In the genomic region with DNA sequence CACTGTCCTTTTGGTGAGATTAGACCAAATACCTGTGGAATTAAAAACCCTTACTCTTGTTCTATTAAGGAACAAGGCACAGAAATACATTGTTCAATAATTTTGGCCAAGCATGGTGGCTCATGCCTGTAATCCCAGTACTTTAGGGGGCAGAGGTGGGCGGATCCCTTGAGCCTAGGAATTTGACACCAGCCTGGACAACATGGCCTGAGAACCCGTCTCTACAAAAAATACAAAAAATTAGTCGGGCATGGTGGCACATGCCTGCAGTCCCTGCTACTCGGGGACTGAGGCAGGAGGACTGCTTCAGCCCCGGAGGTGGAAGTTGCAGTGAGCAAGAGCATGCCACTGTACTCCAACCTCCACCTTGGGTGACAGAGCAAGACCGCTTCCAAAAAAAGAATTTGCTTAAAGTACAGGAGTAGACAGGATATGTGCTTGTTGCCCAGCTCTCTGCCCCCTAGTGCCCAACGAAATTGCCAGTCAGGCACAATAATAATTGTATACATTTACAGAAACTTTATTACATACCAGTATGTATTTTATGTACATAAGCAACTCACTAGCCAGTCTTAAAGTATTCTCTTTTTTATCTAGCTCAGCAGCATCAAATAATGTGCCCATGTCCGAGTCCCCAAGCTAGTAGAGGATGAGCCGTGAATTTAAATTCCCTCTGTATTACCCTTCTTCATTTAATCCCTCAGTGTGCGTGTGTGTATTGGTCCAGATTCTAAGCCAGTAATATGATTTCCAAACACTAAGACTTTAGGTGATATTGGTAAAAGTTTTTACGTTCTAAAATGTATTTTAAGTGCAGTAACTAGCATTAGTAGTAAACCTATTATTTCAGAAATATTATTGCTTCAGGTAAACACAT, we compare ENCODE assay signal across 2 cellular contexts.
TF ChIP-seq lines count a peak whose summit lies in the region.

No MANE protein-coding gene starts in this region.

TF ChIP-seq in K562, 482 proteins besides CTCF, POLR2A, EP300 and RAD21 (continued from another document and continues in another):
- TF ChIP-seq, protein P1, sequence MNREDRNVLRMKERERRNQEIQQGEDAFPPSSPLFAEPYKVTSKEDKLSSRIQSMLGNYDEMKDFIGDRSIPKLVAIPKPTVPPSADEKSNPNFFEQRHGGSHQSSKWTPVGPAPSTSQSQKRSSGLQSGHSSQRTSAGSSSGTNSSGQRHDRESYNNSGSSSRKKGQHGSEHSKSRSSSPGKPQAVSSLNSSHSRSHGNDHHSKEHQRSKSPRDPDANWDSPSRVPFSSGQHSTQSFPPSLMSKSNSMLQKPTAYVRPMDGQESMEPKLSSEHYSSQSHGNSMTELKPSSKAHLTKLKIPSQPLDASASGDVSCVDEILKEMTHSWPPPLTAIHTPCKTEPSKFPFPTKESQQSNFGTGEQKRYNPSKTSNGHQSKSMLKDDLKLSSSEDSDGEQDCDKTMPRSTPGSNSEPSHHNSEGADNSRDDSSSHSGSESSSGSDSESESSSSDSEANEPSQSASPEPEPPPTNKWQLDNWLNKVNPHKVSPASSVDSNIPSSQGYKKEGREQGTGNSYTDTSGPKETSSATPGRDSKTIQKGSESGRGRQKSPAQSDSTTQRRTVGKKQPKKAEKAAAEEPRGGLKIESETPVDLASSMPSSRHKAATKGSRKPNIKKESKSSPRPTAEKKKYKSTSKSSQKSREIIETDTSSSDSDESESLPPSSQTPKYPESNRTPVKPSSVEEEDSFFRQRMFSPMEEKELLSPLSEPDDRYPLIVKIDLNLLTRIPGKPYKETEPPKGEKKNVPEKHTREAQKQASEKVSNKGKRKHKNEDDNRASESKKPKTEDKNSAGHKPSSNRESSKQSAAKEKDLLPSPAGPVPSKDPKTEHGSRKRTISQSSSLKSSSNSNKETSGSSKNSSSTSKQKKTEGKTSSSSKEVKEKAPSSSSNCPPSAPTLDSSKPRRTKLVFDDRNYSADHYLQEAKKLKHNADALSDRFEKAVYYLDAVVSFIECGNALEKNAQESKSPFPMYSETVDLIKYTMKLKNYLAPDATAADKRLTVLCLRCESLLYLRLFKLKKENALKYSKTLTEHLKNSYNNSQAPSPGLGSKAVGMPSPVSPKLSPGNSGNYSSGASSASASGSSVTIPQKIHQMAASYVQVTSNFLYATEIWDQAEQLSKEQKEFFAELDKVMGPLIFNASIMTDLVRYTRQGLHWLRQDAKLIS (CRISPR knock-in tag; IDR thresholded peaks at IDR 0.05): peak; percentile 41; the same call in 1 of the 2 replicates
- TF ChIP-seq CHD1 (IDR thresholded peaks at IDR 0.05; ENCODE audit: low read length) (peak; percentile 18), PHTF2 (CRISPR knock-in tag; IDR thresholded peaks at IDR 0.05) (0 out of 2 replicates have a peak, but pooled peaks have one; percentile 28), ZNF253 (CRISPR knock-in tag; conservative IDR thresholded peaks at IDR 0.05) (no peak), SREBF1 (IDR thresholded peaks at IDR 0.05; ENCODE audit: borderline replicate concordance, low read depth, low read length) (no peak), TGIF2 (CRISPR knock-in tag; IDR thresholded peaks at IDR 0.05) (no peak), ZFP30 (CRISPR knock-in tag; IDR thresholded peaks at IDR 0.05; ENCODE audit: borderline replicate concordance) (peak; percentile 4; the same call in 1 of the 2 replicates), TAF15 (IDR thresholded peaks at IDR 0.05; ENCODE audit: low read depth, low read length) (no peak), MEIS2 (IDR thresholded peaks at IDR 0.05; ENCODE audit: partially characterized antibody) (no peak)
- TF ChIP-seq, protein P2, sequence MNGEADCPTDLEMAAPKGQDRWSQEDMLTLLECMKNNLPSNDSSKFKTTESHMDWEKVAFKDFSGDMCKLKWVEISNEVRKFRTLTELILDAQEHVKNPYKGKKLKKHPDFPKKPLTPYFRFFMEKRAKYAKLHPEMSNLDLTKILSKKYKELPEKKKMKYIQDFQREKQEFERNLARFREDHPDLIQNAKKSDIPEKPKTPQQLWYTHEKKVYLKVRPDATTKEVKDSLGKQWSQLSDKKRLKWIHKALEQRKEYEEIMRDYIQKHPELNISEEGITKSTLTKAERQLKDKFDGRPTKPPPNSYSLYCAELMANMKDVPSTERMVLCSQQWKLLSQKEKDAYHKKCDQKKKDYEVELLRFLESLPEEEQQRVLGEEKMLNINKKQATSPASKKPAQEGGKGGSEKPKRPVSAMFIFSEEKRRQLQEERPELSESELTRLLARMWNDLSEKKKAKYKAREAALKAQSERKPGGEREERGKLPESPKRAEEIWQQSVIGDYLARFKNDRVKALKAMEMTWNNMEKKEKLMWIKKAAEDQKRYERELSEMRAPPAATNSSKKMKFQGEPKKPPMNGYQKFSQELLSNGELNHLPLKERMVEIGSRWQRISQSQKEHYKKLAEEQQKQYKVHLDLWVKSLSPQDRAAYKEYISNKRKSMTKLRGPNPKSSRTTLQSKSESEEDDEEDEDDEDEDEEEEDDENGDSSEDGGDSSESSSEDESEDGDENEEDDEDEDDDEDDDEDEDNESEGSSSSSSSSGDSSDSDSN (IDR thresholded peaks at IDR 0.05; ENCODE audit: borderline replicate concordance in 1 of 2, low read depth in 2 of 2, low read length in 2 of 2): no peak
- TF ChIP-seq, protein P3, sequence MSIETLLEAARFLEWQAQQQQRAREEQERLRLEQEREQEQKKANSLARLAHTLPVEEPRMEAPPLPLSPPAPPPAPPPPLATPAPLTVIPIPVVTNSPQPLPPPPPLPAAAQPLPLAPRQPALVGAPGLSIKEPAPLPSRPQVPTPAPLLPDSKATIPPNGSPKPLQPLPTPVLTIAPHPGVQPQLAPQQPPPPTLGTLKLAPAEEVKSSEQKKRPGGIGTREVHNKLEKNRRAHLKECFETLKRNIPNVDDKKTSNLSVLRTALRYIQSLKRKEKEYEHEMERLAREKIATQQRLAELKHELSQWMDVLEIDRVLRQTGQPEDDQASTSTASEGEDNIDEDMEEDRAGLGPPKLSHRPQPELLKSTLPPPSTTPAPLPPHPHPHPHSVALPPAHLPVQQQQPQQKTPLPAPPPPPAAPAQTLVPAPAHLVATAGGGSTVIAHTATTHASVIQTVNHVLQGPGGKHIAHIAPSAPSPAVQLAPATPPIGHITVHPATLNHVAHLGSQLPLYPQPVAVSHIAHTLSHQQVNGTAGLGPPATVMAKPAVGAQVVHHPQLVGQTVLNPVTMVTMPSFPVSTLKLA (conservative IDR thresholded peaks at IDR 0.05): 0 out of 4 replicates have a peak, but pooled peaks of 1 of the 2 experiments have one; percentile 18
- TF ChIP-seq, protein P4, sequence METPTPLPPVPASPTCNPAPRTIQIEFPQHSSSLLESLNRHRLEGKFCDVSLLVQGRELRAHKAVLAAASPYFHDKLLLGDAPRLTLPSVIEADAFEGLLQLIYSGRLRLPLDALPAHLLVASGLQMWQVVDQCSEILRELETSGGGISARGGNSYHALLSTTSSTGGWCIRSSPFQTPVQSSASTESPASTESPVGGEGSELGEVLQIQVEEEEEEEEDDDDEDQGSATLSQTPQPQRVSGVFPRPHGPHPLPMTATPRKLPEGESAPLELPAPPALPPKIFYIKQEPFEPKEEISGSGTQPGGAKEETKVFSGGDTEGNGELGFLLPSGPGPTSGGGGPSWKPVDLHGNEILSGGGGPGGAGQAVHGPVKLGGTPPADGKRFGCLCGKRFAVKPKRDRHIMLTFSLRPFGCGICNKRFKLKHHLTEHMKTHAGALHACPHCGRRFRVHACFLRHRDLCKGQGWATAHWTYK (CRISPR knock-in tag; IDR thresholded peaks at IDR 0.05): 0 out of 2 replicates have a peak, but pooled peaks have one; percentile 10

TF ChIP-seq in HepG2, 621 proteins besides CTCF, POLR2A, EP300 and RAD21 (continued from another document and continues in another):
- TF ChIP-seq, protein P5, sequence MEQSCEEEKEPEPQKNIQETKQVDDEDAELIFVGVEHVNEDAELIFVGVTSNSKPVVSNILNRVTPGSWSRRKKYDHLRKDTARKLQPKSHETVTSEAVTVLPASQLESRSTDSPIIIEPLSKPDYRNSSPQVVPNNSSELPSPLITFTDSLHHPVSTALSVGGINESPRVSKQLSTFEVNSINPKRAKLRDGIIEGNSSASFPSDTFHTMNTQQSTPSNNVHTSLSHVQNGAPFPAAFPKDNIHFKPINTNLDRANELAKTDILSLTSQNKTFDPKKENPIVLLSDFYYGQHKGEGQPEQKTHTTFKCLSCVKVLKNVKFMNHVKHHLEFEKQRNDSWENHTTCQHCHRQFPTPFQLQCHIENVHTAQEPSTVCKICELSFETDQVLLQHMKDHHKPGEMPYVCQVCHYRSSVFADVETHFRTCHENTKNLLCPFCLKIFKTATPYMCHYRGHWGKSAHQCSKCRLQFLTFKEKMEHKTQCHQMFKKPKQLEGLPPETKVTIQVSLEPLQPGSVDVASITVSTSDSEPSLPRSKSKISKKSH (CRISPR knock-in tag; IDR thresholded peaks at IDR 0.05; ENCODE audit: borderline replicate concordance): no peak
- TF ChIP-seq ZNF678 (CRISPR knock-in tag; IDR thresholded peaks at IDR 0.05) (no peak), ZFP90 (CRISPR knock-in tag; IDR thresholded peaks at IDR 0.05; ENCODE audit: borderline replicate concordance) (no peak), RXRB (CRISPR knock-in tag; IDR thresholded peaks at IDR 0.05; ENCODE audit: borderline replicate concordance) (no peak), HIVEP1 (CRISPR knock-in tag; IDR thresholded peaks at IDR 0.05) (no peak), RBM22 (optimal IDR thresholded peaks at IDR 0.05; ENCODE audit: low read length) (peak; percentile 21), ZBTB3 (CRISPR knock-in tag; IDR thresholded peaks at IDR 0.05; ENCODE audit: borderline replicate concordance, low read depth) (no peak), CHCHD3 (CRISPR knock-in tag; IDR thresholded peaks at IDR 0.05) (no peak), SYNCRIP (IDR thresholded peaks at IDR 0.05; ENCODE audit: insufficient read depth, low read depth, low read length) (no peak), MYC (CRISPR knock-in tag; IDR thresholded peaks at IDR 0.05; ENCODE audit: borderline replicate concordance) (no peak), MAF1 (CRISPR knock-in tag; IDR thresholded peaks at IDR 0.05; ENCODE audit: borderline replicate concordance) (no peak), SP4 (CRISPR knock-in tag; IDR thresholded peaks at IDR 0.05) (peak; percentile 50; the same call in 1 of the 2 replicates), RFXAP (CRISPR knock-in tag; IDR thresholded peaks at IDR 0.05; ENCODE audit: borderline replicate concordance) (peak; percentile 8; the same call in 1 of the 2 replicates), SALL2 (CRISPR knock-in tag; IDR thresholded peaks at IDR 0.05) (no peak), ZNF232 (CRISPR knock-in tag; IDR thresholded peaks at IDR 0.05; ENCODE audit: borderline replicate concordance) (no peak)
- TF ChIP-seq, protein P6, sequence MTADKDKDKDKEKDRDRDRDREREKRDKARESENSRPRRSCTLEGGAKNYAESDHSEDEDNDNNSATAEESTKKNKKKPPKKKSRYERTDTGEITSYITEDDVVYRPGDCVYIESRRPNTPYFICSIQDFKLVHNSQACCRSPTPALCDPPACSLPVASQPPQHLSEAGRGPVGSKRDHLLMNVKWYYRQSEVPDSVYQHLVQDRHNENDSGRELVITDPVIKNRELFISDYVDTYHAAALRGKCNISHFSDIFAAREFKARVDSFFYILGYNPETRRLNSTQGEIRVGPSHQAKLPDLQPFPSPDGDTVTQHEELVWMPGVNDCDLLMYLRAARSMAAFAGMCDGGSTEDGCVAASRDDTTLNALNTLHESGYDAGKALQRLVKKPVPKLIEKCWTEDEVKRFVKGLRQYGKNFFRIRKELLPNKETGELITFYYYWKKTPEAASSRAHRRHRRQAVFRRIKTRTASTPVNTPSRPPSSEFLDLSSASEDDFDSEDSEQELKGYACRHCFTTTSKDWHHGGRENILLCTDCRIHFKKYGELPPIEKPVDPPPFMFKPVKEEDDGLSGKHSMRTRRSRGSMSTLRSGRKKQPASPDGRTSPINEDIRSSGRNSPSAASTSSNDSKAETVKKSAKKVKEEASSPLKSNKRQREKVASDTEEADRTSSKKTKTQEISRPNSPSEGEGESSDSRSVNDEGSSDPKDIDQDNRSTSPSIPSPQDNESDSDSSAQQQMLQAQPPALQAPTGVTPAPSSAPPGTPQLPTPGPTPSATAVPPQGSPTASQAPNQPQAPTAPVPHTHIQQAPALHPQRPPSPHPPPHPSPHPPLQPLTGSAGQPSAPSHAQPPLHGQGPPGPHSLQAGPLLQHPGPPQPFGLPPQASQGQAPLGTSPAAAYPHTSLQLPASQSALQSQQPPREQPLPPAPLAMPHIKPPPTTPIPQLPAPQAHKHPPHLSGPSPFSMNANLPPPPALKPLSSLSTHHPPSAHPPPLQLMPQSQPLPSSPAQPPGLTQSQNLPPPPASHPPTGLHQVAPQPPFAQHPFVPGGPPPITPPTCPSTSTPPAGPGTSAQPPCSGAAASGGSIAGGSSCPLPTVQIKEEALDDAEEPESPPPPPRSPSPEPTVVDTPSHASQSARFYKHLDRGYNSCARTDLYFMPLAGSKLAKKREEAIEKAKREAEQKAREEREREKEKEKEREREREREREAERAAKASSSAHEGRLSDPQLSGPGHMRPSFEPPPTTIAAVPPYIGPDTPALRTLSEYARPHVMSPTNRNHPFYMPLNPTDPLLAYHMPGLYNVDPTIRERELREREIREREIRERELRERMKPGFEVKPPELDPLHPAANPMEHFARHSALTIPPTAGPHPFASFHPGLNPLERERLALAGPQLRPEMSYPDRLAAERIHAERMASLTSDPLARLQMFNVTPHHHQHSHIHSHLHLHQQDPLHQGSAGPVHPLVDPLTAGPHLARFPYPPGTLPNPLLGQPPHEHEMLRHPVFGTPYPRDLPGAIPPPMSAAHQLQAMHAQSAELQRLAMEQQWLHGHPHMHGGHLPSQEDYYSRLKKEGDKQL (CRISPR knock-in tag; IDR thresholded peaks at IDR 0.05; ENCODE audit: low read depth): no peak
- TF ChIP-seq, protein P7, sequence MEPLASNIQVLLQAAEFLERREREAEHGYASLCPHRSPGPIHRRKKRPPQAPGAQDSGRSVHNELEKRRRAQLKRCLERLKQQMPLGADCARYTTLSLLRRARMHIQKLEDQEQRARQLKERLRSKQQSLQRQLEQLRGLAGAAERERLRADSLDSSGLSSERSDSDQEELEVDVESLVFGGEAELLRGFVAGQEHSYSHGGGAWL (CRISPR knock-in tag; IDR thresholded peaks at IDR 0.05): no peak
- TF ChIP-seq, protein P8, sequence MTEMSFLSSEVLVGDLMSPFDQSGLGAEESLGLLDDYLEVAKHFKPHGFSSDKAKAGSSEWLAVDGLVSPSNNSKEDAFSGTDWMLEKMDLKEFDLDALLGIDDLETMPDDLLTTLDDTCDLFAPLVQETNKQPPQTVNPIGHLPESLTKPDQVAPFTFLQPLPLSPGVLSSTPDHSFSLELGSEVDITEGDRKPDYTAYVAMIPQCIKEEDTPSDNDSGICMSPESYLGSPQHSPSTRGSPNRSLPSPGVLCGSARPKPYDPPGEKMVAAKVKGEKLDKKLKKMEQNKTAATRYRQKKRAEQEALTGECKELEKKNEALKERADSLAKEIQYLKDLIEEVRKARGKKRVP (CRISPR knock-in tag; IDR thresholded peaks at IDR 0.05): no peak
